12 cellular contexts compared by ENCODE assay signal in the genomic region with DNA sequence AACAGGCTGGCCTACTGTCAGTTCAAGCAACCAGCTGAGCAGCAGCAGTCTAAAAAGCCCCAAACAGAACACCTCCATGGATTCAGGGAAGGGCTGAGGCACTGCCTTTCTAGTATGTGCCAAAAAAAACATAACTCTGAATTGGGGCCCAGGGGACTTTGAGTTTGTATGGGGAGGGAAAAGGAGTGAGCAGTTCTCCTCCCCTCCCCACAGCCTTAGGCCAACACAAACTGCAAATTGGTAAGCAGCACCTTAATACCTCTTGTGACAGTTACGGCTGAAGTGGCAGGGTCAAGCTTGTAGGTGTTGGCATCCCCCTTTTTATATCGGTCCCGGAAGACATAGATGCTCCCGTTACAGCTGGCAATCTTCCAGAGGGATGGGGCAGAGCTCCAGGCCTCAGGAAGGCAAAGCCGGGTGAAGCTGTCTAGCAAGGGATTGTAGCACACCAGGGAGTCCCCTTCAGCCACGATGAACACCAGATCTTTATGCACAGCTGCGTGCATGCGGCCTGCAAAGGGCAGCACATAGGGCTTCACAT. TPM values are rescaled to one million over a fixed set of nuclear protein-coding genes. Genes with fewer than 3 reads are reported as not detected.
DNase-seq lines count a peak whose midpoint lies in the region; ATAC-seq and TF ChIP-seq lines count a peak whose summit lies in the region.
"Had no signal": no experiment of that assay in that cellular context is flagged by ENCODE, and none has a peak within 500 bp of the region (broad histone marks: within the 10 kb centered on the region; RNA-seq: fewer than 3 reads in every experiment).

No MANE protein-coding gene starts in this region.

- peak overlapping the region in 2 of 4 donors; percentile 17 to 54 for H3K27ac ChIP-seq in tibial nerve
- H3K27ac ChIP-seq: ovary, stomach had no signal

- H3K27me3 Mint-ChIP-seq in type B pancreatic cell: no peaks in the 10 kb centered on the region
- H3K27me3 Mint-ChIP-seq: activated CD4-positive, alpha-beta T cell treated with anti-CD3 and anti-CD28 coated beads for 36 hours had no signal

- H3K4me3 ChIP-seq in tibial nerve: no peak overlapping the region
- H3K4me3 ChIP-seq: left lung, ovary, stomach had no signal

- H3K27ac Mint-ChIP-seq in type B pancreatic cell: no peak overlapping the region
- H3K27ac Mint-ChIP-seq: activated CD4-positive, alpha-beta T cell treated with anti-CD3 and anti-CD28 coated beads for 36 hours had no signal

- H3K36me3 Mint-ChIP-seq in type B pancreatic cell: peaks cover 16% of the 10 kb centered on the region

- 36 to 52% methylated on average over 4 to 8 of the region's 8 CpGs for WGBS in tibial nerve, 2 donors

- H3K36me3 ChIP-seq in tibial nerve: peaks cover 3 to 93% (median 8%) of the 10 kb centered on the region in 3 donors
- H3K36me3 ChIP-seq: ovary had no signal

- no peak for TF ChIP-seq EP300 in tibial nerve (IDR thresholded peaks at IDR 0.05)

- H3K9me3 ChIP-seq in tibial nerve: no peaks in the 10 kb centered on the region
- H3K9me3 ChIP-seq: left lung, ovary, stomach had no signal

- DNase-seq in NCI-H2227 treated with DMSO at 0.1 percent for 48 hours (lab: John Stamatoyannopoulos, UW): peak; percentile 47
- peak; percentile 42 for DNase-seq in cerebellar cortex (ENCODE audit: low spot score)
- peak; percentile 72 for DNase-seq in left lobe of liver (ENCODE audit: low spot score)
- DNase-seq in type B pancreatic cell (ENCODE audit: extremely low spot score, unreplicated experiment): no peak
- no peak for DNase-seq in SW 1271 (lab: John Stamatoyannopoulos, UW)
- no peak for DNase-seq in tibial nerve (ENCODE audit: low spot score in 2 of 2)
- DNase-seq: activated CD4-positive, alpha-beta T cell treated with anti-CD3 and anti-CD28 coated beads for 36 hours; left lung; NCI-H1436 treated with DMSO at 0.1 percent for 48 hours; stomach had no signal

- H3K27me3 ChIP-seq in tibial nerve: no peaks in the 10 kb centered on the region
- H3K27me3 ChIP-seq: left lung, ovary, stomach had no signal

- peaks cover 0 to 37% (median 10%) of the 10 kb centered on the region in 4 donors for H3K4me1 ChIP-seq in tibial nerve

- TF ChIP-seq CTCF in type B pancreatic cell (conservative IDR thresholded peaks at IDR 0.05): no peak
- no peak for TF ChIP-seq CTCF in tibial nerve (IDR thresholded peaks at IDR 0.05)

- no peak for TF ChIP-seq POLR2A in tibial nerve (IDR thresholded peaks at IDR 0.05)

- no peaks in the 10 kb centered on the region for H3K9me3 Mint-ChIP-seq in type B pancreatic cell

- peak overlapping the region; percentile 28 for H3K4me3 Mint-ChIP-seq in type B pancreatic cell
- H3K4me3 Mint-ChIP-seq: activated CD4-positive, alpha-beta T cell treated with anti-CD3 and anti-CD28 coated beads for 36 hours had no signal

- ATAC-seq in left lobe of liver: peak; percentile 91
- ATAC-seq in GM19023 (IDR thresholded peaks at IDR 0.05; ENCODE audit: unreplicated experiment): no peak
- ATAC-seq: activated CD4-positive, alpha-beta T cell treated with anti-CD3 and anti-CD28 coated beads for 36 hours; left lung had no signal

- H3K4me1 Mint-ChIP-seq in type B pancreatic cell (ENCODE audit: unreplicated experiment): peaks cover 6% of the 10 kb centered on the region

RNA-seq across cellular contexts. Expression of a gene that starts 6.0 kb away (rescaled TPM):
- total RNA-seq in left lobe of liver (7.0 TPM), type B pancreatic cell (ENCODE audit: low replicate concordance) (14.5 and 18.0 TPM in 2 replicates), tibial nerve (10 to 100 TPM; 18.0 to 20.8 (median 19.5) TPM)

RNA-seq across cellular contexts. Expression of a gene that starts 6.1 kb away (rescaled TPM):
- total RNA-seq in left lobe of liver: 58.2 TPM
- 150 and 161 TPM in 2 replicates for total RNA-seq in type B pancreatic cell (ENCODE audit: low replicate concordance)
- 10 to 100 TPM; 55.1 to 65.4 (median 61.1) TPM for total RNA-seq in tibial nerve

RNA-seq across cellular contexts. Expression of a gene that starts 7.4 kb away (rescaled TPM):
- total RNA-seq in left lobe of liver (23.8 TPM), type B pancreatic cell (ENCODE audit: low replicate concordance) (43.6 and 58.4 TPM in 2 replicates), tibial nerve (100 to 1,000 TPM in 3 of 4 donors, 10 to 100 TPM in 1; 97.3 to 158 (median 137) TPM)

RNA-seq across cellular contexts. Expression of a gene that starts 13.7 kb away (rescaled TPM):
- total RNA-seq in left lobe of liver (not detected), type B pancreatic cell (ENCODE audit: low replicate concordance) (0.43 TPM in 1 of 2 replicates, not detected in the other), tibial nerve (10 to 100 TPM in 1 of 4 donors, 1 to 10 TPM in 3; 3.3 to 22.7 (median 4.1) TPM)
- total RNA-seq: left lung, ovary had no signal

RNA-seq across cellular contexts. Expression of a gene that starts 19.9 kb away (rescaled TPM):
- total RNA-seq in left lobe of liver (78.4 TPM), type B pancreatic cell (ENCODE audit: low replicate concordance) (97.8 and 125 TPM in 2 replicates), tibial nerve (100 to 1,000 TPM in 3 of 4 donors, 10 to 100 TPM in 1; 70.3 to 144 (median 127) TPM)

Comparison
In these comparisons a context has a peak if more than half of its experiments do, and no peak if none do; other contexts are left out.
1. DNase-seq: peak in NCI-H2227 treated with DMSO at 0.1 percent for 48 hours (single experiment), cerebellar cortex (single experiment) and left lobe of liver (single experiment); none in type B pancreatic cell (single experiment), SW 1271 (0 of 2) and tibial nerve (0 of 2).